In the genomic region with DNA sequence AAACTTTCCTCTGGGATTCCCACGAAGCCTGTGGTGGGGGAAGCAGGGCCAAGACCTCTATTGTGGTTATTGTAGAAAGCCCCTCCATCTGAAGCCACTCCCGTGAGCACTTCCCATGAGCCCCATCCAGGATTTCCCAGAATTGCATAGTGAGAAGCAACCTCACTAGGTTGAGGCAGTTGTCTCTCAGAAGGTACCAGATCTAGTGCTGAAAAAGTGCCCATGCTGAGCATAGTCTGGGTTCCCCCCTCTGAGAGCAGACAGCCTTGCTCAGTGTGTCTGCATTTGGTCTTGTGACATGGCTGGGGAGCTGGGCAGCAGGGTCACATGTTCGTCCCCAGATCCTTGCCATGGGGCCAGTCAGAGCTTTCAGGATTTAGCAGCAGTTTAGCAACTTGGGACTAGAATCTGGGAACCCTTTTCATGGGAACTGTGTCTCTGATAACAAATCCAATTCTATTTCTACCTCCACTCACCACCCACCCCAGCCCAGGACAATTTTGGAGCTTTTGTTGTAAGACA, we compare ENCODE assay signal across 1 cellular context.
TF ChIP-seq lines count a peak whose summit lies in the region.

No MANE protein-coding gene starts in this region.

TF ChIP-seq in IMR-90, 13 proteins besides CTCF, POLR2A, EP300 and RAD21:
- no peak for TF ChIP-seq MAFK (IDR thresholded peaks at IDR 0.05; ENCODE audit: low read depth, low read length)
- TF ChIP-seq MXI1 (IDR thresholded peaks at IDR 0.05; ENCODE audit: borderline replicate concordance, low read depth, low read length), result no peak
- no peak for TF ChIP-seq NFE2L2 (IDR thresholded peaks at IDR 0.05; ENCODE audit: low read depth, low read length)
- TF ChIP-seq BHLHE40 (IDR thresholded peaks at IDR 0.05; ENCODE audit: low read depth, low read length), result no peak
- no peak for TF ChIP-seq CHD1 (IDR thresholded peaks at IDR 0.05; ENCODE audit: low read depth, low read length)
- TF ChIP-seq SMC3 (IDR thresholded peaks at IDR 0.05; ENCODE audit: low read depth, low read length), result no peak
- no peak for TF ChIP-seq FOS (IDR thresholded peaks at IDR 0.05; ENCODE audit: low read depth, low read length)
- TF ChIP-seq, protein P1, sequence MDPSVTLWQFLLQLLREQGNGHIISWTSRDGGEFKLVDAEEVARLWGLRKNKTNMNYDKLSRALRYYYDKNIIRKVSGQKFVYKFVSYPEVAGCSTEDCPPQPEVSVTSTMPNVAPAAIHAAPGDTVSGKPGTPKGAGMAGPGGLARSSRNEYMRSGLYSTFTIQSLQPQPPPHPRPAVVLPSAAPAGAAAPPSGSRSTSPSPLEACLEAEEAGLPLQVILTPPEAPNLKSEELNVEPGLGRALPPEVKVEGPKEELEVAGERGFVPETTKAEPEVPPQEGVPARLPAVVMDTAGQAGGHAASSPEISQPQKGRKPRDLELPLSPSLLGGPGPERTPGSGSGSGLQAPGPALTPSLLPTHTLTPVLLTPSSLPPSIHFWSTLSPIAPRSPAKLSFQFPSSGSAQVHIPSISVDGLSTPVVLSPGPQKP (IDR thresholded peaks at IDR 0.05; ENCODE audit: borderline replicate concordance, low read depth, low read length), result no peak
- TF ChIP-seq RFX5 (IDR thresholded peaks at IDR 0.05; ENCODE audit: low read depth, low read length), result no peak
- TF ChIP-seq RCOR1 (IDR thresholded peaks at IDR 0.05; ENCODE audit: insufficient replicate concordance, low read length), result no peak
- no peak for TF ChIP-seq USF2 (IDR thresholded peaks at IDR 0.05; ENCODE audit: low read depth, low read length)
- TF ChIP-seq MAZ (IDR thresholded peaks at IDR 0.05; ENCODE audit: borderline replicate concordance, low read depth, low read length), result no peak
- no peak for TF ChIP-seq CEBPB (IDR thresholded peaks at IDR 0.05; ENCODE audit: low read depth, low read length)
